Comparison of ENCODE assay signal across 12 cellular contexts in the genomic region with DNA sequence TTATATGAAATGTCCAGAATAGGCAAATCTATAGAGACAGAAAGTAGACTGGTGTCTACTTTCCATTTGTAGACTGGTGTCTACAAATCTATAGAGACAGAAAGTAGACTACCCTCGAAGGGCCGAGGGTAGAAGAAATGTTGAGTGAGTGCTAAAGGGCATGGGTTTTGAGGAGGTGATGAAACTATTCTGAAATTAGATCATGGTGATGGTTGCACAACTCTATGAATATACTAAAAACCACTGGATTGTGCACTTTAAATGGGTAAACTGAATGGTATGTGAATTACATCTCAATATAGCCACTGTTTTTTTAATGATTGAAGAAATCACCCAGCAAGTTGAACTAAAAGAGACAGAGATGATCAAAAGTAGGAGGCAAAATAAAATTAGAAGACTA. TPM values are rescaled to one million over a fixed set of nuclear protein-coding genes. Genes with fewer than 3 reads are reported as not detected.
DNase-seq lines count a peak whose midpoint lies in the region; ATAC-seq, FAIRE-seq and TF ChIP-seq lines count a peak whose summit lies in the region.
"Had no signal": no experiment of that assay in that cellular context is flagged by ENCODE, and none has a peak within 500 bp of the region (broad histone marks: within the 10 kb centered on the region; RNA-seq: fewer than 3 reads in every experiment).

No MANE protein-coding gene starts in this region.

- intact Hi-C loops in K562 (cut with micrococcal nuclease) (no loop called here), left lung (cut with DNase I) (no loop called here)

- H3K36me3 ChIP-seq in K562 (ENCODE audit: control insufficient read depth, insufficient read depth, low read length) (peaks cover 55% of the 10 kb centered on the region), left lung (peaks cover 0 to 61% of the 10 kb centered on the region in 2 donors)

- H3K27me3 ChIP-seq in K562 (ENCODE audit: control insufficient read depth in 2 of 2, insufficient read depth in 2 of 2, low read length in 2 of 2) (no peaks in the 10 kb centered on the region), left lung (no peaks in the 10 kb centered on the region)

- TF ChIP-seq CTCF in NB4 (IDR thresholded peaks at IDR 0.05; ENCODE audit: low read depth, low read length) (no peak), K562 (IDR thresholded peaks at IDR 0.05 in 2 of 3, conservative IDR thresholded peaks at IDR 0.05 in 1 of 3; ENCODE audit: insufficient read depth in 2 of 3, low read depth in 1 of 3, low read length in 3 of 3) (no peak), left lung (IDR thresholded peaks at IDR 0.05) (no peak)

- no peak overlapping the region for H2AFZ ChIP-seq in K562 (ENCODE audit: low read depth, low read length)

- FAIRE-seq in K562 (lab: Jason Lieb, UNC): no peak

- TF ChIP-seq POLR2A in NB4 (IDR thresholded peaks at IDR 0.05; ENCODE audit: extremely low read depth, insufficient read length) (no peak), K562 (conservative IDR thresholded peaks at IDR 0.05) (no peak)

- TF ChIP-seq EP300 in K562 (IDR thresholded peaks at IDR 0.05; ENCODE audit: low read length): no peak

- H3K4me1 ChIP-seq in K562 (replicated peaks in 1 of 2; ENCODE audit: control insufficient read depth in 2 of 2, insufficient read depth in 2 of 2, low read length in 2 of 2) (peaks cover 0 to 6% of the 10 kb centered on the region in 2 experiments; a peak in 2 of 5 replicates), left lung (no peaks in the 10 kb centered on the region)

- POLR2A ChIA-PET in K562 (lab: Yijun Ruan, JAX): no interaction called here

- H3K27ac ChIP-seq in K562 (ENCODE audit: extremely low read depth, low read depth, low read length) (no peak overlapping the region), left lung (peak overlapping the region in 1 of 2 donors; percentile 2)

- no TSS peak for BruUV-seq in K562 (replicated peaks; lab: Mats Ljungman, UMichigan)

- H3K9ac ChIP-seq in K562 (ENCODE audit: insufficient read depth in 1 of 2, low read depth in 2 of 2, low read length in 2 of 2): no peak overlapping the region

- no peaks in the 10 kb centered on the region for H3K9me1 ChIP-seq in K562 (ENCODE audit: control insufficient read depth, insufficient read depth, low read length)

- TF ChIP-seq RAD21 in K562 (CRISPR knock-in tag; conservative IDR thresholded peaks at IDR 0.05 in 1 of 2, IDR thresholded peaks at IDR 0.05 in 1 of 2): no peak

- H3K79me2 ChIP-seq in K562 (ENCODE audit: control insufficient read depth, insufficient read depth, low read length): no peaks in the 10 kb centered on the region

- WGBS in K562 (ENCODE audit: insufficient coverage, low coverage, missing lambda C conversion rate): 76% methylated on average over 2 of the region's 2 CpGs

- H4K20me1 ChIP-seq in K562 (replicated peaks; ENCODE audit: control insufficient read depth, insufficient read depth, low read length): no peaks in the 10 kb centered on the region

- in situ Hi-C loops in K562 (cut with MboI): no loop called here

- no peaks in the 10 kb centered on the region for H3K9me3 ChIP-seq in K562 (replicated peaks; ENCODE audit: control insufficient read depth, insufficient read depth, low read depth, low read length)
- H3K9me3 ChIP-seq in left lung: no peaks in the 10 kb centered on the region

- CTCF ChIA-PET in K562 (lab: Yijun Ruan, JAX; ENCODE audit: low intra/inter-chr PET ratio): no interaction called here

- ATAC-seq in K562 (no peak), left lung (peak; percentile 26)

- H3K4me3 ChIP-seq in NB4 (ENCODE audit: low read depth, low read length): no peak overlapping the region
- no peak overlapping the region for H3K4me3 ChIP-seq in K562
- H3K4me3 ChIP-seq in left lung: no peak overlapping the region

- DNase-seq in EL (peak; percentile 78), NB4 (ENCODE audit: low read depth) (peak; percentile 67), K562 (ENCODE audit: extremely low read depth in 1 of 4, low spot score in 3 of 4) (no peak), left lung (no peak), Ammon's horn (ENCODE audit: low spot score) (no peak), inferior parietal cortex (ENCODE audit: extremely low spot score) (no peak)
- DNase-seq in NK-92 treated with Interleukin-12 subunit alpha and Interleukin-12 subunit beta, amount 100 ng/mL, for 24 hours (lab: John Stamatoyannopoulos, UW): no peak
- no peak for DNase-seq in activated naive CD4-positive, alpha-beta T cell (lab: John Stamatoyannopoulos, UW)
- DNase-seq: activated CD4-positive, alpha-beta T cell treated with anti-CD3 and anti-CD28 coated beads, Interleukin-2, amount 50 U/mL, for 48 hours; effector memory CD4-positive, alpha-beta T cell; NCI-H510A; stimulated activated CD8-positive, alpha-beta memory T cell treated with anti-CD3 and anti-CD28 coated beads, Interleukin-4, amount 100 ng/mL, for 48 hours had no signal

- H3K4me2 ChIP-seq in K562 (ENCODE audit: insufficient read depth, low read length): no peak overlapping the region

TF ChIP-seq in K562, 482 proteins besides CTCF, POLR2A, EP300 and RAD21 (continues in another document):
- TF ChIP-seq, protein P1, sequence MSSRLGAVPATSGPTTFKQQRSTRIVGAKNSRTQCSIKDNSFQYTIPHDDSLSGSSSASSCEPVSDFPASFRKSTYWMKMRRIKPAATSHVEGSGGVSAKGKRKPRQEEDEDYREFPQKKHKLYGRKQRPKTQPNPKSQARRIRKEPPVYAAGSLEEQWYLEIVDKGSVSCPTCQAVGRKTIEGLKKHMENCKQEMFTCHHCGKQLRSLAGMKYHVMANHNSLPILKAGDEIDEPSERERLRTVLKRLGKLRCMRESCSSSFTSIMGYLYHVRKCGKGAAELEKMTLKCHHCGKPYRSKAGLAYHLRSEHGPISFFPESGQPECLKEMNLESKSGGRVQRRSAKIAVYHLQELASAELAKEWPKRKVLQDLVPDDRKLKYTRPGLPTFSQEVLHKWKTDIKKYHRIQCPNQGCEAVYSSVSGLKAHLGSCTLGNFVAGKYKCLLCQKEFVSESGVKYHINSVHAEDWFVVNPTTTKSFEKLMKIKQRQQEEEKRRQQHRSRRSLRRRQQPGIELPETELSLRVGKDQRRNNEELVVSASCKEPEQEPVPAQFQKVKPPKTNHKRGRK (tag; IDR thresholded peaks at IDR 0.05): no peak
- TF ChIP-seq GTF2E2 (tag; IDR thresholded peaks at IDR 0.05) (no peak), RBM34 (IDR thresholded peaks at IDR 0.05; ENCODE audit: borderline replicate concordance, insufficient read depth, low read length) (no peak), PTBP1 (IDR thresholded peaks at IDR 0.05; ENCODE audit: low read depth, low read length) (no peak), CEBPB (tag; IDR thresholded peaks at IDR 0.05) (peak; percentile 61; the same call in 1 of the 2 replicates)
- TF ChIP-seq, protein P2, sequence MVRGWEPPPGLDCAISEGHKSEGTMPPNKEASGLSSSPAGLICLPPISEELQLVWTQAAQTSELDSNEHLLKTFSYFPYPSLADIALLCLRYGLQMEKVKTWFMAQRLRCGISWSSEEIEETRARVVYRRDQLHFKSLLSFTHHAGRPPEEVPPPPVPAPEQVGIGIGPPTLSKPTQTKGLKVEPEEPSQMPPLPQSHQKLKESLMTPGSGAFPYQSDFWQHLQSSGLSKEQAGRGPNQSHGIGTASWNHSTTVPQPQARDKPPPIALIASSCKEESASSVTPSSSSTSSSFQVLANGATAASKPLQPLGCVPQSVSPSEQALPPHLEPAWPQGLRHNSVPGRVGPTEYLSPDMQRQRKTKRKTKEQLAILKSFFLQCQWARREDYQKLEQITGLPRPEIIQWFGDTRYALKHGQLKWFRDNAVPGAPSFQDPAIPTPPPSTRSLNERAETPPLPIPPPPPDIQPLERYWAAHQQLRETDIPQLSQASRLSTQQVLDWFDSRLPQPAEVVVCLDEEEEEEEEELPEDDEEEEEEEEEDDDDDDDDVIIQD (CRISPR knock-in tag; IDR thresholded peaks at IDR 0.05): no peak

RNA-seq across cellular contexts. Expression of a gene that starts 27.9 kb away (rescaled TPM):
- total RNA-seq in K562 (2011; cell fraction: chromatin; rRNA removed; ENCODE audit: low replicate concordance): 87.9 and 206 TPM in 2 replicates
- 50.7 and 55.4 TPM in 2 replicates for total RNA-seq in K562 (2011; cell fraction: nucleolus; rRNA removed)
- 69.3 and 81.3 TPM in 2 replicates for total RNA-seq in K562 (2011; cell fraction: nucleoplasm; rRNA removed)
- total RNA-seq in K562 (2014; rRNA removed) (30.9 and 31.3 TPM in 2 replicates), K562 (2014; rRNA removed; fragmentation: Illumina TruSeq; extraction: Trizol) (37.6 and 38.1 TPM in 2 replicates), K562 (2015; rRNA removed; fragmentation: Illumina TruSeq; extraction: Trizol) (34.5 and 38.5 TPM in 2 replicates), K562 (2021) (32.8 and 32.9 TPM in 2 replicates), left lung (10 to 100 TPM; 32.7 to 42.4 TPM)
- polyA plus RNA-seq in K562 (2011; rRNA removed) (58.1 and 63.3 TPM in 2 replicates), K562 (2014; fragmentation: Illumina TruSeq; extraction: Trizol) (26.7 and 29.6 TPM in 2 replicates), K562 (2014; fragmentation: Nextera tagmentation; extraction: Ambion mirVana) (1 to 10 TPM; 5.7 to 6.3 TPM), K562 (2014; rRNA removed) (22.6 and 23.2 TPM in 2 replicates)
- 21.5 and 33.6 TPM in 2 replicates for polyA plus RNA-seq in K562 (2011; cell fraction: cytosol; rRNA removed)
- 80.2 and 82.6 TPM in 2 replicates for polyA plus RNA-seq in K562 (2011; cell fraction: nucleus; rRNA removed)
- 24.7 and 25.9 TPM in 2 replicates for polyA plus RNA-seq in K562 (2012)
- polyA minus RNA-seq in K562 (2011; rRNA and poly(A)+ RNA removed): 114 and 126 TPM in 2 replicates
- polyA minus RNA-seq in K562 (2011; cell fraction: cytosol; rRNA and poly(A)+ RNA removed): 37.3 and 40.7 TPM in 2 replicates
- 56.7 and 78.5 TPM in 2 replicates for polyA minus RNA-seq in K562 (2011; cell fraction: nucleus; rRNA and poly(A)+ RNA removed)

RNA-seq across cellular contexts. Expression of a gene that starts 52.3 kb away (rescaled TPM):
- 17.4 and 19.7 TPM in 2 replicates for total RNA-seq in K562 (2011; cell fraction: chromatin; rRNA removed; ENCODE audit: low replicate concordance)
- 13.9 and 17.8 TPM in 2 replicates for total RNA-seq in K562 (2011; cell fraction: nucleolus; rRNA removed)
- 14.8 and 16.3 TPM in 2 replicates for total RNA-seq in K562 (2011; cell fraction: nucleoplasm; rRNA removed)
- total RNA-seq in K562 (2014; rRNA removed) (9.4 and 11.8 TPM in 2 replicates), K562 (2014; rRNA removed; fragmentation: Illumina TruSeq; extraction: Trizol) (6.9 and 7.3 TPM in 2 replicates), K562 (2015; rRNA removed; fragmentation: Illumina TruSeq; extraction: Trizol) (7.6 and 9.0 TPM in 2 replicates), K562 (2021) (18.6 and 20.3 TPM in 2 replicates), left lung (10 to 100 TPM; 12.7 to 13.4 TPM)
- polyA plus RNA-seq in K562 (2011; rRNA removed) (4.3 and 7.0 TPM in 2 replicates), K562 (2014; fragmentation: Illumina TruSeq; extraction: Trizol) (12.5 and 13.4 TPM in 2 replicates), K562 (2014; fragmentation: Nextera tagmentation; extraction: Ambion mirVana) (1 to 10 TPM; 2.0 to 5.6 TPM), K562 (2014; rRNA removed) (4.4 and 4.7 TPM in 2 replicates)
- polyA plus RNA-seq in K562 (2011; cell fraction: cytosol; rRNA removed): 3.9 and 5.2 TPM in 2 replicates
- polyA plus RNA-seq in K562 (2011; cell fraction: nucleus; rRNA removed): 4.0 and 5.8 TPM in 2 replicates
- polyA plus RNA-seq in K562 (2012): 8.2 and 17.3 TPM in 2 replicates
- 18.8 and 20.5 TPM in 2 replicates for polyA minus RNA-seq in K562 (2011; rRNA and poly(A)+ RNA removed)
- polyA minus RNA-seq in K562 (2011; cell fraction: cytosol; rRNA and poly(A)+ RNA removed): 21.0 and 24.4 TPM in 2 replicates
- 7.3 and 9.3 TPM in 2 replicates for polyA minus RNA-seq in K562 (2011; cell fraction: nucleus; rRNA and poly(A)+ RNA removed)

Comparison
In these comparisons a context has a peak if more than half of its experiments do, and no peak if none do; other contexts are left out.
1. DNase-seq: peak in EL (single experiment) and NB4 (single experiment); none in K562 (0 of 4), left lung (0 of 2), NK-92 treated with Interleukin-12 subunit alpha and Interleukin-12 subunit beta, amount 100 ng/mL, for 24 hours (single experiment), Ammon's horn (single experiment), inferior parietal cortex (single experiment) and activated naive CD4-positive, alpha-beta T cell (0 of 4).